1 cellular context compared by ENCODE assay signal in the genomic region with DNA sequence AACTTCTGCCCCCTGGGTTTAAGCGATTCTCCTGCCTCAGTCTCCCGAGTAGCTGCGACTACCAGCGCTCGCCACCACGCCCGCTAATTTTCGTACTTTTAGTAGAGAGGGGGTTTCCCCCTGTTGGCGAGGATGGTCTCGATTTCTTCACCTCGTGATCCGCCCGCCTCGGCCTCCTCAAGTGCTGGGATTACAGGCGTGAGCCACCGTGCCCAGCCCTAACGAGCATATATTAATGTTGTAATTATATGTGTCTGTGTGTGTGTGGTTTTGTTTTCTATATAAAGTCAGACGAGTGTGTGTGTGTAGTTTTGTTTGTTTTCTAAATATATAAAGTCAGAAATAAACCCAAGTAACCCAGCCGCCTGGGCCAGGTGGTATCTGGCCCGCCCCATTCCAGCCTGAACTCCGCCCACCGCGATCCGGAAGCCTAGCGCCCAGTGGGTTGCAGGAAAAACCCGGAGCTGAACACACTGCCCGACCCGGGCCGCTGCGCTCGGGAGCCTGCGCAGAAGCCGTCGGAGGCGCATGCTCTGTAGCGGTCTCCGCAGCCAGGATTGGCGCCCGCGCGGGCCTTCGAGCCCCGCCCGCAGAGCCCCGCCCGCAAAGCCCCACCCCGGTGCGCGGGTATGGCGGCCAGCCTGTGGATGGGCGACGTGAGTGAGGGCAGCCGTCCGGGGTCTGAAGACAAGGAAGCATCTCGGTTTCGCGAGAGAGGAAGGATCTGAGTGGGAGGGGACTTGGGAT.
TF ChIP-seq lines count a peak whose summit lies in the region.

A gene (plus strand): TSS at position 604 of the 747 bp plus-strand sequence. CDS start 26 bp downstream, at position 630.

TF ChIP-seq in HepG2, 621 proteins besides CTCF, POLR2A, EP300 and RAD21 (continued from another document and continues in another):
- TF ChIP-seq, protein P1, sequence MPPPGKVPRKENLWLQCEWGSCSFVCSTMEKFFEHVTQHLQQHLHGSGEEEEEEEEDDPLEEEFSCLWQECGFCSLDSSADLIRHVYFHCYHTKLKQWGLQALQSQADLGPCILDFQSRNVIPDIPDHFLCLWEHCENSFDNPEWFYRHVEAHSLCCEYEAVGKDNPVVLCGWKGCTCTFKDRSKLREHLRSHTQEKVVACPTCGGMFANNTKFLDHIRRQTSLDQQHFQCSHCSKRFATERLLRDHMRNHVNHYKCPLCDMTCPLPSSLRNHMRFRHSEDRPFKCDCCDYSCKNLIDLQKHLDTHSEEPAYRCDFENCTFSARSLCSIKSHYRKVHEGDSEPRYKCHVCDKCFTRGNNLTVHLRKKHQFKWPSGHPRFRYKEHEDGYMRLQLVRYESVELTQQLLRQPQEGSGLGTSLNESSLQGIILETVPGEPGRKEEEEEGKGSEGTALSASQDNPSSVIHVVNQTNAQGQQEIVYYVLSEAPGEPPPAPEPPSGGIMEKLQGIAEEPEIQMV (CRISPR knock-in tag; IDR thresholded peaks at IDR 0.05; ENCODE audit: low read depth): no peak; the same call in none of the 2 replicates
- peak; percentile 8; the same call in 1 of the 2 replicates for TF ChIP-seq ZNF629 (CRISPR knock-in tag; conservative IDR thresholded peaks at IDR 0.05)
- no peak for TF ChIP-seq STAG1 (CRISPR knock-in tag; IDR thresholded peaks at IDR 0.05)
- TF ChIP-seq FIP1L1 (IDR thresholded peaks at IDR 0.05; ENCODE audit: borderline replicate concordance, insufficient read depth, low read depth, low read length): 0 out of 2 replicates have a peak, but pooled peaks have one; percentile 64
- TF ChIP-seq ZBTB38 (CRISPR knock-in tag; IDR thresholded peaks at IDR 0.05): peak; percentile 75
- TF ChIP-seq, protein P2, sequence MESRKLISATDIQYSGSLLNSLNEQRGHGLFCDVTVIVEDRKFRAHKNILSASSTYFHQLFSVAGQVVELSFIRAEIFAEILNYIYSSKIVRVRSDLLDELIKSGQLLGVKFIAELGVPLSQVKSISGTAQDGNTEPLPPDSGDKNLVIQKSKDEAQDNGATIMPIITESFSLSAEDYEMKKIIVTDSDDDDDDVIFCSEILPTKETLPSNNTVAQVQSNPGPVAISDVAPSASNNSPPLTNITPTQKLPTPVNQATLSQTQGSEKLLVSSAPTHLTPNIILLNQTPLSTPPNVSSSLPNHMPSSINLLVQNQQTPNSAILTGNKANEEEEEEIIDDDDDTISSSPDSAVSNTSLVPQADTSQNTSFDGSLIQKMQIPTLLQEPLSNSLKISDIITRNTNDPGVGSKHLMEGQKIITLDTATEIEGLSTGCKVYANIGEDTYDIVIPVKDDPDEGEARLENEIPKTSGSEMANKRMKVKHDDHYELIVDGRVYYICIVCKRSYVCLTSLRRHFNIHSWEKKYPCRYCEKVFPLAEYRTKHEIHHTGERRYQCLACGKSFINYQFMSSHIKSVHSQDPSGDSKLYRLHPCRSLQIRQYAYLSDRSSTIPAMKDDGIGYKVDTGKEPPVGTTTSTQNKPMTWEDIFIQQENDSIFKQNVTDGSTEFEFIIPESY (CRISPR knock-in tag; IDR thresholded peaks at IDR 0.05): peak; percentile 60; the same call in 1 of the 2 replicates
- peak; percentile 82 for TF ChIP-seq ZNF709 (CRISPR knock-in tag; IDR thresholded peaks at IDR 0.05)
- 0 out of 2 replicates have a peak, but pooled peaks have one; percentile 29 for TF ChIP-seq HIVEP1 (CRISPR knock-in tag; IDR thresholded peaks at IDR 0.05)
- TF ChIP-seq ZNF496 (CRISPR knock-in tag; IDR thresholded peaks at IDR 0.05; ENCODE audit: insufficient replicate concordance): no peak
- TF ChIP-seq SMARCE1 (IDR thresholded peaks at IDR 0.05; ENCODE audit: borderline replicate concordance): no peak
- TF ChIP-seq HMG20B (CRISPR knock-in tag; conservative IDR thresholded peaks at IDR 0.05): peak; percentile 51; the same call in 1 of the 2 replicates
- TF ChIP-seq, protein P3, sequence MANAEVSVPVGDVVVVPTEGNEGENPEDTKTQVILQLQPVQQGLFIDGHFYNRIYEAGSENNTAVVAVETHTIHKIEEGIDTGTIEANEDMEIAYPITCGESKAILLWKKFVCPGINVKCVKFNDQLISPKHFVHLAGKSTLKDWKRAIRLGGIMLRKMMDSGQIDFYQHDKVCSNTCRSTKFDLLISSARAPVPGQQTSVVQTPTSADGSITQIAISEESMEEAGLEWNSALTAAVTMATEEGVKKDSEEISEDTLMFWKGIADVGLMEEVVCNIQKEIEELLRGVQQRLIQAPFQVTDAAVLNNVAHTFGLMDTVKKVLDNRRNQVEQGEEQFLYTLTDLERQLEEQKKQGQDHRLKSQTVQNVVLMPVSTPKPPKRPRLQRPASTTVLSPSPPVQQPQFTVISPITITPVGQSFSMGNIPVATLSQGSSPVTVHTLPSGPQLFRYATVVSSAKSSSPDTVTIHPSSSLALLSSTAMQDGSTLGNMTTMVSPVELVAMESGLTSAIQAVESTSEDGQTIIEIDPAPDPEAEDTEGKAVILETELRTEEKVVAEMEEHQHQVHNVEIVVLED (CRISPR knock-in tag; IDR thresholded peaks at IDR 0.05; ENCODE audit: borderline replicate concordance): peak; percentile 76
- TF ChIP-seq ZFP1 (CRISPR knock-in tag; IDR thresholded peaks at IDR 0.05): no peak
- peak; percentile 75 for TF ChIP-seq ZNF317 (CRISPR knock-in tag; IDR thresholded peaks at IDR 0.05)
- TF ChIP-seq ZNF652 (CRISPR knock-in tag; IDR thresholded peaks at IDR 0.05; ENCODE audit: borderline replicate concordance, low read depth): no peak; the same call in 1 of the 2 replicates
- no peak for TF ChIP-seq MTF1 (CRISPR knock-in tag; IDR thresholded peaks at IDR 0.05)
- TF ChIP-seq ZNF713 (CRISPR knock-in tag; IDR thresholded peaks at IDR 0.05): no peak
- TF ChIP-seq, protein P4, sequence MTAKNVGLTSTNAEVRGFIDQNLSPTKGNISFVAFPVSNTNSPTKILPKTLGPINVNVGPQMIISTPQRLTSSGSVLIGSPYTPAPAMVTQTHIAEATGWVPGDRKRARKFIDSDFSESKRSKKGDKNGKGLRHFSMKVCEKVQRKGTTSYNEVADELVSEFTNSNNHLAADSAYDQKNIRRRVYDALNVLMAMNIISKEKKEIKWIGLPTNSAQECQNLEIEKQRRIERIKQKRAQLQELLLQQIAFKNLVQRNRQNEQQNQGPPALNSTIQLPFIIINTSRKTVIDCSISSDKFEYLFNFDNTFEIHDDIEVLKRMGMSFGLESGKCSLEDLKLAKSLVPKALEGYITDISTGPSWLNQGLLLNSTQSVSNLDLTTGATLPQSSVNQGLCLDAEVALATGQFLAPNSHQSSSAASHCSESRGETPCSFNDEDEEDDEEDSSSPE (CRISPR knock-in tag; IDR thresholded peaks at IDR 0.05): peak; percentile 88
- peak; percentile 31; the same call in 1 of the 2 replicates for TF ChIP-seq MIER3 (CRISPR knock-in tag; IDR thresholded peaks at IDR 0.05; ENCODE audit: borderline replicate concordance)
- TF ChIP-seq AHR (CRISPR knock-in tag; IDR thresholded peaks at IDR 0.05): no peak; the same call in 1 of the 2 replicates
- TF ChIP-seq, protein P5, sequence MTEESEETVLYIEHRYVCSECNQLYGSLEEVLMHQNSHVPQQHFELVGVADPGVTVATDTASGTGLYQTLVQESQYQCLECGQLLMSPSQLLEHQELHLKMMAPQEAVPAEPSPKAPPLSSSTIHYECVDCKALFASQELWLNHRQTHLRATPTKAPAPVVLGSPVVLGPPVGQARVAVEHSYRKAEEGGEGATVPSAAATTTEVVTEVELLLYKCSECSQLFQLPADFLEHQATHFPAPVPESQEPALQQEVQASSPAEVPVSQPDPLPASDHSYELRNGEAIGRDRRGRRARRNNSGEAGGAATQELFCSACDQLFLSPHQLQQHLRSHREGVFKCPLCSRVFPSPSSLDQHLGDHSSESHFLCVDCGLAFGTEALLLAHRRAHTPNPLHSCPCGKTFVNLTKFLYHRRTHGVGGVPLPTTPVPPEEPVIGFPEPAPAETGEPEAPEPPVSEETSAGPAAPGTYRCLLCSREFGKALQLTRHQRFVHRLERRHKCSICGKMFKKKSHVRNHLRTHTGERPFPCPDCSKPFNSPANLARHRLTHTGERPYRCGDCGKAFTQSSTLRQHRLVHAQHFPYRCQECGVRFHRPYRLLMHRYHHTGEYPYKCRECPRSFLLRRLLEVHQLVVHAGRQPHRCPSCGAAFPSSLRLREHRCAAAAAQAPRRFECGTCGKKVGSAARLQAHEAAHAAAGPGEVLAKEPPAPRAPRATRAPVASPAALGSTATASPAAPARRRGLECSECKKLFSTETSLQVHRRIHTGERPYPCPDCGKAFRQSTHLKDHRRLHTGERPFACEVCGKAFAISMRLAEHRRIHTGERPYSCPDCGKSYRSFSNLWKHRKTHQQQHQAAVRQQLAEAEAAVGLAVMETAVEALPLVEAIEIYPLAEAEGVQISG (CRISPR knock-in tag; IDR thresholded peaks at IDR 0.05): peak; percentile 75
- TF ChIP-seq, protein P6, sequence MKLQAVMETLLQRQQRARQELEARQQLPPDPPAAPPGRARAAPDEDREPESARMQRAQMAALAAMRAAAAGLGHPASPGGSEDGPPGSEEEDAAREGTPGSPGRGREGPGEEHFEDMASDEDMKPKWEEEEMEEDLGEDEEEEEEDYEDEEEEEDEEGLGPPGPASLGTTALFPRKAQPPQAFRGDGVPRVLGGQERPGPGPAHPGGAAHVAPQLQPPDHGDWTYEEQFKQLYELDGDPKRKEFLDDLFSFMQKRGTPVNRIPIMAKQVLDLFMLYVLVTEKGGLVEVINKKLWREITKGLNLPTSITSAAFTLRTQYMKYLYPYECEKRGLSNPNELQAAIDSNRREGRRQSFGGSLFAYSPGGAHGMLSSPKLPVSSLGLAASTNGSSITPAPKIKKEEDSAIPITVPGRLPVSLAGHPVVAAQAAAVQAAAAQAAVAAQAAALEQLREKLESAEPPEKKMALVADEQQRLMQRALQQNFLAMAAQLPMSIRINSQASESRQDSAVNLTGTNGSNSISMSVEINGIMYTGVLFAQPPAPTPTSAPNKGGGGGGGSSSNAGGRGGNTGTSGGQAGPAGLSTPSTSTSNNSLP (IDR thresholded peaks at IDR 0.05; ENCODE audit: low read depth, low read length): peak; percentile 71; the same call in 1 of the 2 replicates
- TF ChIP-seq ZNF75D (CRISPR knock-in tag; IDR thresholded peaks at IDR 0.05; ENCODE audit: borderline replicate concordance): no peak
- TF ChIP-seq, protein P7, sequence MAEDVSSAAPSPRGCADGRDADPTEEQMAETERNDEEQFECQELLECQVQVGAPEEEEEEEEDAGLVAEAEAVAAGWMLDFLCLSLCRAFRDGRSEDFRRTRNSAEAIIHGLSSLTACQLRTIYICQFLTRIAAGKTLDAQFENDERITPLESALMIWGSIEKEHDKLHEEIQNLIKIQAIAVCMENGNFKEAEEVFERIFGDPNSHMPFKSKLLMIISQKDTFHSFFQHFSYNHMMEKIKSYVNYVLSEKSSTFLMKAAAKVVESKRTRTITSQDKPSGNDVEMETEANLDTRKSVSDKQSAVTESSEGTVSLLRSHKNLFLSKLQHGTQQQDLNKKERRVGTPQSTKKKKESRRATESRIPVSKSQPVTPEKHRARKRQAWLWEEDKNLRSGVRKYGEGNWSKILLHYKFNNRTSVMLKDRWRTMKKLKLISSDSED (CRISPR knock-in tag; IDR thresholded peaks at IDR 0.05): no peak
- TF ChIP-seq ZNF703 (CRISPR knock-in tag; IDR thresholded peaks at IDR 0.05; ENCODE audit: borderline replicate concordance): no peak
- TF ChIP-seq SRSF4 (IDR thresholded peaks at IDR 0.05; ENCODE audit: low read depth, low read length, poor library complexity, severe bottlenecking): no peak
- TF ChIP-seq RNF2 (conservative IDR thresholded peaks at IDR 0.05; ENCODE audit: low read depth): no peak
- TF ChIP-seq MED1 (CRISPR knock-in tag; IDR thresholded peaks at IDR 0.05): peak; percentile 87
- TF ChIP-seq ZNF577 (CRISPR knock-in tag; IDR thresholded peaks at IDR 0.05; ENCODE audit: borderline replicate concordance, low read depth): no peak
- TF ChIP-seq MTF2 (CRISPR knock-in tag; IDR thresholded peaks at IDR 0.05; ENCODE audit: borderline replicate concordance): no peak
- no peak for TF ChIP-seq ZNF644 (CRISPR knock-in tag; IDR thresholded peaks at IDR 0.05; ENCODE audit: low read depth)
- TF ChIP-seq CREB1 (IDR thresholded peaks at IDR 0.05): 0 out of 2 replicates have a peak, but pooled peaks have one; percentile 37
- TF ChIP-seq CREB1 (CRISPR knock-in tag; IDR thresholded peaks at IDR 0.05): no peak; the same call in none of the 2 replicates
- 0 out of 2 replicates have a peak, but pooled peaks have one; percentile 18 for TF ChIP-seq BHLHE40 (IDR thresholded peaks at IDR 0.05; ENCODE audit: low read length)
- TF ChIP-seq RFX5 (IDR thresholded peaks at IDR 0.05; ENCODE audit: low read depth, low read length): no peak
- TF ChIP-seq SP4 (CRISPR knock-in tag; IDR thresholded peaks at IDR 0.05): peak; percentile 81
- TF ChIP-seq ZNF788 (CRISPR knock-in tag; IDR thresholded peaks at IDR 0.05; ENCODE audit: borderline replicate concordance): peak; percentile 90
- TF ChIP-seq HOXA7 (CRISPR knock-in tag; IDR thresholded peaks at IDR 0.05): no peak
- TF ChIP-seq CHD2 (IDR thresholded peaks at IDR 0.05; ENCODE audit: low read depth, low read length): no peak
- TF ChIP-seq THYN1 (CRISPR knock-in tag; IDR thresholded peaks at IDR 0.05; ENCODE audit: borderline replicate concordance, low read depth): no peak
- no peak for TF ChIP-seq ZFP41 (CRISPR knock-in tag; IDR thresholded peaks at IDR 0.05; ENCODE audit: borderline replicate concordance)
- TF ChIP-seq, protein P8, sequence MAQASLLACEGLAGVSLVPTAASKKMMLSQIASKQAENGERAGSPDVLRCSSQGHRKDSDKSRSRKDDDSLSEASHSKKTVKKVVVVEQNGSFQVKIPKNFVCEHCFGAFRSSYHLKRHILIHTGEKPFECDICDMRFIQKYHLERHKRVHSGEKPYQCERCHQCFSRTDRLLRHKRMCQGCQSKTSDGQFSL (CRISPR knock-in tag; IDR thresholded peaks at IDR 0.05): no peak
- TF ChIP-seq DMAP1 (CRISPR knock-in tag; IDR thresholded peaks at IDR 0.05): peak; percentile 82; the same call in 1 of the 2 replicates
- peak; percentile 84 for TF ChIP-seq ZNF441 (CRISPR knock-in tag; IDR thresholded peaks at IDR 0.05; ENCODE audit: borderline replicate concordance)
- TF ChIP-seq ZNF768 (CRISPR knock-in tag; IDR thresholded peaks at IDR 0.05): peak; percentile 23; the same call in 1 of the 2 replicates
- TF ChIP-seq FOSL2 (CRISPR knock-in tag; IDR thresholded peaks at IDR 0.05): no peak
- no peak; the same call in 1 of the 2 replicates for TF ChIP-seq RFX1 (IDR thresholded peaks at IDR 0.05)
- TF ChIP-seq KDM4B (CRISPR knock-in tag; IDR thresholded peaks at IDR 0.05): no peak; the same call in 1 of the 2 replicates
- peak; percentile 79 for TF ChIP-seq TAF1 (CRISPR knock-in tag; IDR thresholded peaks at IDR 0.05)
- TF ChIP-seq, protein P9, sequence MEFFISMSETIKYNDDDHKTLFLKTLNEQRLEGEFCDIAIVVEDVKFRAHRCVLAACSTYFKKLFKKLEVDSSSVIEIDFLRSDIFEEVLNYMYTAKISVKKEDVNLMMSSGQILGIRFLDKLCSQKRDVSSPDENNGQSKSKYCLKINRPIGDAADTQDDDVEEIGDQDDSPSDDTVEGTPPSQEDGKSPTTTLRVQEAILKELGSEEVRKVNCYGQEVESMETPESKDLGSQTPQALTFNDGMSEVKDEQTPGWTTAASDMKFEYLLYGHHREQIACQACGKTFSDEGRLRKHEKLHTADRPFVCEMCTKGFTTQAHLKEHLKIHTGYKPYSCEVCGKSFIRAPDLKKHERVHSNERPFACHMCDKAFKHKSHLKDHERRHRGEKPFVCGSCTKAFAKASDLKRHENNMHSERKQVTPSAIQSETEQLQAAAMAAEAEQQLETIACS (CRISPR knock-in tag; IDR thresholded peaks at IDR 0.05): no peak; the same call in 1 of the 2 replicates
- no peak for TF ChIP-seq CENPT (CRISPR knock-in tag; IDR thresholded peaks at IDR 0.05; ENCODE audit: low read depth)
- no peak for TF ChIP-seq NONO (IDR thresholded peaks at IDR 0.05)
- peak; percentile 88 for TF ChIP-seq NONO (CRISPR knock-in tag; conservative IDR thresholded peaks at IDR 0.05)
- TF ChIP-seq ZNF747 (CRISPR knock-in tag; IDR thresholded peaks at IDR 0.05; ENCODE audit: borderline replicate concordance): peak; percentile 75; the same call in 1 of the 2 replicates
- TF ChIP-seq ZNF614 (CRISPR knock-in tag; IDR thresholded peaks at IDR 0.05; ENCODE audit: borderline replicate concordance): peak; percentile 52; the same call in 1 of the 2 replicates
